In genomic region chr3:191528589-191528988, GRCh38 we compare ENCODE assay signal across 31 cellular contexts.
"Had no signal": no experiment of that assay in that cellular context is flagged by ENCODE, and none has a peak within 500 bp of the region (broad histone marks: within the 10 kb centered on the region; RNA-seq: fewer than 3 reads in every experiment).

No MANE protein-coding gene starts in this region.

- H3K4me1 Mint-ChIP-seq: activated CD4-positive, alpha-beta T cell treated with anti-CD3 and anti-CD28 coated beads, Interleukin-2, amount 10 ng/mL, durations not matched to agents 7 days and 5 days; activated CD8-positive, alpha-beta memory T cell treated with anti-CD3 and anti-CD28 coated beads, Interleukin-2, amount 10 ng/mL, durations not matched to agents 7 days and 5 days; activated naive CD4-positive, alpha-beta T cell treated with anti-CD3 and anti-CD28 coated beads, Interleukin-2, amount 50 U/mL, for 24 hours; activated naive CD8-positive, alpha-beta T cell treated with anti-CD3 and anti-CD28 coated beads, Interleukin-2, amount 50 U/mL, for 24 hours; nephron; stimulated activated effector memory CD8-positive, alpha-beta T cell treated with anti-CD3 and anti-CD28 coated beads, Interleukin-12 subunit alpha, Interleukin-12 subunit beta, amount 100 ng/mL, for 72 hours; WTC11 had no signal

- H3K36me3 ChIP-seq: left lung, neutrophil, ovary, right lobe of liver, upper lobe of left lung, vagina had no signal

- H3K27ac Mint-ChIP-seq: activated CD4-positive, alpha-beta T cell treated with anti-CD3 and anti-CD28 coated beads, Interleukin-2, amount 10 ng/mL, durations not matched to agents 7 days and 5 days; activated CD8-positive, alpha-beta memory T cell treated with anti-CD3 and anti-CD28 coated beads, Interleukin-2, amount 10 ng/mL, durations not matched to agents 7 days and 5 days; activated CD8-positive, alpha-beta T cell treated with anti-CD3 and anti-CD28 coated beads, Interleukin-2, amount 10 ng/mL, durations not matched to agents 7 days and 5 days; activated naive CD4-positive, alpha-beta T cell treated with anti-CD3 and anti-CD28 coated beads, Interleukin-2, amount 50 U/mL, for 24 hours; activated naive CD8-positive, alpha-beta T cell treated with anti-CD3 and anti-CD28 coated beads, Interleukin-2, amount 50 U/mL, for 24 hours; activated T-helper 2 cell treated with anti-CD3 and anti-CD28 coated beads, Interferon-gamma antibody, Interleukin-2, Interleukin-4, amounts not matched to agents 10 μg/mL and 5 μg/mL and 100 μg/mL, durations not matched to agents 14 hours and 24 hours and 36 hours; nephron; progenitor cell of endocrine pancreas; stimulated activated effector memory CD8-positive, alpha-beta T cell treated with anti-CD3 and anti-CD28 coated beads, Interleukin-12 subunit alpha, Interleukin-12 subunit beta, amount 100 ng/mL, for 72 hours; stimulated activated naive CD8-positive, alpha-beta T cell treated with anti-CD3 and anti-CD28 coated beads, Interleukin-15, Interleukin-2, amounts not matched to agents 100 ng/mL and 50 ng/mL, for 24 hours; WTC11 had no signal

- H3K9me3 ChIP-seq: left lung, neutrophil, ovary, right lobe of liver, upper lobe of left lung, vagina had no signal

- H3K4me3 ChIP-seq: left lung, lung, ovary, right lobe of liver, skin epidermis, upper lobe of left lung, vagina had no signal

- H3K36me3 Mint-ChIP-seq: activated CD8-positive, alpha-beta memory T cell treated with anti-CD3 and anti-CD28 coated beads, Interleukin-2, amount 10 ng/mL, durations not matched to agents 7 days and 5 days; activated naive CD4-positive, alpha-beta T cell treated with anti-CD3 and anti-CD28 coated beads, Interleukin-2, amount 50 U/mL, for 24 hours; stimulated activated effector memory CD8-positive, alpha-beta T cell treated with anti-CD3 and anti-CD28 coated beads, Interleukin-12 subunit alpha, Interleukin-12 subunit beta, amount 100 ng/mL, for 72 hours; WTC11 had no signal

- H3K9me3 Mint-ChIP-seq: activated CD4-positive, alpha-beta T cell treated with anti-CD3 and anti-CD28 coated beads, Interleukin-2, amount 10 ng/mL, durations not matched to agents 7 days and 5 days; activated naive CD4-positive, alpha-beta T cell treated with anti-CD3 and anti-CD28 coated beads, Interleukin-2, amount 50 U/mL, for 24 hours; activated naive CD8-positive, alpha-beta T cell treated with anti-CD3 and anti-CD28 coated beads, Interleukin-2, amount 50 U/mL, for 24 hours; activated T-helper 2 cell treated with anti-CD3 and anti-CD28 coated beads, Interferon-gamma antibody, Interleukin-2, Interleukin-4, amounts not matched to agents 10 μg/mL and 5 μg/mL and 100 μg/mL, durations not matched to agents 14 hours and 24 hours and 36 hours; nephron; stimulated activated naive CD8-positive, alpha-beta T cell treated with anti-CD3 and anti-CD28 coated beads, Interleukin-15, Interleukin-2, amounts not matched to agents 100 ng/mL and 50 ng/mL, for 24 hours; WTC11 had no signal

- DNase-seq: activated CD4-positive, alpha-beta T cell treated with anti-CD3 and anti-CD28 coated beads for 1 hour; activated CD4-positive, alpha-beta T cell treated with anti-CD3 and anti-CD28 coated beads, Interleukin-2, amount 10 ng/mL, durations not matched to agents 7 days and 5 days; activated CD8-positive, alpha-beta memory T cell treated with anti-CD3 and anti-CD28 coated beads, Interleukin-2, amount 10 ng/mL, durations not matched to agents 7 days and 5 days; activated CD8-positive, alpha-beta T cell treated with anti-CD3 and anti-CD28 coated beads, Interleukin-2, amount 10 ng/mL, durations not matched to agents 7 days and 5 days; activated naive CD8-positive, alpha-beta T cell treated with anti-CD3 and anti-CD28 coated beads, Interleukin-2, amount 50 U/mL, for 24 hours; activated T-cell treated with anti-CD3 and anti-CD28 coated beads, Interleukin-2, amount 50 U/mL, for 48 hours; amygdala; dermis blood vessel endothelial cell; effector CD4-positive, alpha-beta T cell; foreskin fibroblast; kidney glomerular epithelial cell; left lung; ovary; right lobe of liver; stimulated activated CD4-positive, alpha-beta T cell treated with anti-CD3 and anti-CD28 coated beads, Interleukin-12 subunit alpha, Interleukin-12 subunit beta, amount 100 ng/mL, for 4 hours; stimulated activated CD4-positive, alpha-beta T cell treated with anti-CD3 and anti-CD28 coated beads, Interleukin-4, amount 100 ng/mL, for 24 hours; substantia nigra; T-helper 2 cell; upper lobe of left lung had no signal

- H3K27me3 ChIP-seq: left lung, neutrophil, ovary, right lobe of liver, upper lobe of left lung, vagina had no signal

- H3K27ac ChIP-seq: epithelial cell of prostate, left lung, neutrophil, ovary, right lobe of liver, skin epidermis, upper lobe of left lung, vagina had no signal

- H3K4me3 Mint-ChIP-seq: activated CD4-positive, alpha-beta T cell treated with anti-CD3 and anti-CD28 coated beads, Interleukin-2, amount 10 ng/mL, durations not matched to agents 7 days and 5 days; activated CD8-positive, alpha-beta memory T cell treated with anti-CD3 and anti-CD28 coated beads, Interleukin-2, amount 10 ng/mL, durations not matched to agents 7 days and 5 days; activated CD8-positive, alpha-beta T cell treated with anti-CD3 and anti-CD28 coated beads, Interleukin-2, amount 10 ng/mL, durations not matched to agents 7 days and 5 days; activated naive CD4-positive, alpha-beta T cell treated with anti-CD3 and anti-CD28 coated beads, Interleukin-2, amount 50 U/mL, for 24 hours; activated naive CD8-positive, alpha-beta T cell treated with anti-CD3 and anti-CD28 coated beads, Interleukin-2, amount 50 U/mL, for 24 hours; nephron; stimulated activated effector memory CD8-positive, alpha-beta T cell treated with anti-CD3 and anti-CD28 coated beads, Interleukin-12 subunit alpha, Interleukin-12 subunit beta, amount 100 ng/mL, for 72 hours; stimulated activated naive CD8-positive, alpha-beta T cell treated with anti-CD3 and anti-CD28 coated beads, Interleukin-15, Interleukin-2, amounts not matched to agents 100 ng/mL and 50 ng/mL, for 24 hours; WTC11 had no signal

- H3K4me1 ChIP-seq: left lung, right lobe of liver, upper lobe of left lung, vagina had no signal

- H3K27me3 Mint-ChIP-seq: activated CD4-positive, alpha-beta T cell treated with anti-CD3 and anti-CD28 coated beads, Interleukin-2, amount 10 ng/mL, durations not matched to agents 7 days and 5 days; activated CD8-positive, alpha-beta memory T cell treated with anti-CD3 and anti-CD28 coated beads, Interleukin-2, amount 10 ng/mL, durations not matched to agents 7 days and 5 days; activated naive CD4-positive, alpha-beta T cell treated with anti-CD3 and anti-CD28 coated beads, Interleukin-2, amount 50 U/mL, for 24 hours; activated naive CD8-positive, alpha-beta T cell treated with anti-CD3 and anti-CD28 coated beads, Interleukin-2, amount 50 U/mL, for 24 hours; progenitor cell of endocrine pancreas; stimulated activated naive CD8-positive, alpha-beta T cell treated with anti-CD3 and anti-CD28 coated beads, Interleukin-15, Interleukin-2, amounts not matched to agents 100 ng/mL and 50 ng/mL, for 24 hours had no signal
